ENCODE assay signal across 22 cellular contexts in genomic region chr6:163232015-163232523, GRCh38.
A peak's percentile ranks its signal among the peaks of the same experiment; 100 is the strongest.
DNase-seq lines count a peak whose midpoint lies in the region; ATAC-seq, FAIRE-seq and TF ChIP-seq lines count a peak whose summit lies in the region.
"Had no signal": no experiment of that assay in that cellular context is flagged by ENCODE, and none has a peak within 500 bp of the region (broad histone marks: within the 10 kb centered on the region; RNA-seq: fewer than 3 reads in every experiment).

No MANE protein-coding gene starts in this region.

- no peaks in the 10 kb centered on the region for H3K27me3 ChIP-seq in esophagus muscularis mucosa
- H3K27me3 ChIP-seq in keratinocyte (ENCODE audit: control insufficient read depth, extremely low read depth, insufficient read depth, low read length), result no peaks in the 10 kb centered on the region
- no peaks in the 10 kb centered on the region for H3K27me3 ChIP-seq in upper lobe of left lung
- H3K27me3 ChIP-seq in HAP-1 (ENCODE audit: low read depth), result no peaks in the 10 kb centered on the region
- H3K27me3 ChIP-seq: SJSA1 had no signal

- H4K20me1 ChIP-seq in keratinocyte (ENCODE audit: control insufficient read depth, extremely low read depth, insufficient read depth, low read length), result no peaks in the 10 kb centered on the region

- H3K4me3 ChIP-seq in esophagus muscularis mucosa, result no peak overlapping the region
- H3K4me3 ChIP-seq in keratinocyte (ENCODE audit: control insufficient read depth in 2 of 3, extremely low read depth in 1 of 3, insufficient read depth in 2 of 3, low read depth in 1 of 3, low read length in 3 of 3), result no peak overlapping the region
- H3K4me3 ChIP-seq in upper lobe of left lung, result no peak overlapping the region
- H3K4me3 ChIP-seq in HAP-1, result no peak overlapping the region
- H3K4me3 ChIP-seq: GM23338, PC-9, SJSA1 had no signal

- intact Hi-C loops in esophagus muscularis mucosa (cut with DNase I), result no loop called here
- intact Hi-C loops in activated naive CD4-positive, alpha-beta T cell treated with anti-CD3 and anti-CD28 coated beads for 36 hours (cut with micrococcal nuclease), result no loop called here

- H3K4me3 Mint-ChIP-seq in nephron progenitor cell, result no peak overlapping the region
- no peak overlapping the region for H3K4me3 Mint-ChIP-seq in activated naive CD4-positive, alpha-beta T cell treated with anti-CD3 and anti-CD28 coated beads for 36 hours
- H3K4me3 Mint-ChIP-seq: CD4-positive, alpha-beta memory T cell; GM23338 had no signal

- H2AFZ ChIP-seq in keratinocyte (ENCODE audit: control insufficient read depth, low read length), result peak overlapping the region; percentile 7
- H2AFZ ChIP-seq: GM23338, PC-9 had no signal

- H3K36me3 Mint-ChIP-seq in nephron progenitor cell (ENCODE audit: low read depth), result no peaks in the 10 kb centered on the region
- no peaks in the 10 kb centered on the region for H3K36me3 Mint-ChIP-seq in activated naive CD4-positive, alpha-beta T cell treated with anti-CD3 and anti-CD28 coated beads for 36 hours (ENCODE audit: low read depth)
- H3K36me3 Mint-ChIP-seq: CD4-positive, alpha-beta memory T cell had no signal

- H3K27ac Mint-ChIP-seq in nephron progenitor cell, result peak overlapping the region; percentile 33
- H3K27ac Mint-ChIP-seq in activated naive CD4-positive, alpha-beta T cell treated with anti-CD3 and anti-CD28 coated beads for 36 hours, result no peak overlapping the region
- H3K27ac Mint-ChIP-seq: CD4-positive, alpha-beta memory T cell; GM23338 had no signal

- no peaks in the 10 kb centered on the region for H3K9me1 ChIP-seq in keratinocyte (ENCODE audit: control insufficient read depth, extremely low read depth, insufficient read depth, low read length)

- in situ Hi-C loops in HAP-1 (cut with MboI; ENCODE audit: low sequenced_read_pairs), result no loop called here

- no peaks in the 10 kb centered on the region for H3K9me3 ChIP-seq in esophagus muscularis mucosa
- H3K9me3 ChIP-seq in keratinocyte (ENCODE audit: control insufficient read depth, low read depth, low read length), result peaks cover 5% of the 10 kb centered on the region
- no peaks in the 10 kb centered on the region for H3K9me3 ChIP-seq in upper lobe of left lung
- no peaks in the 10 kb centered on the region for H3K9me3 ChIP-seq in HAP-1
- H3K9me3 ChIP-seq: SJSA1 had no signal

- 87% methylated on average over 7 of the region's 7 CpGs for WGBS in esophagus muscularis mucosa
- 65 to 68% methylated on average over 7 of the region's 7 CpGs for WGBS in upper lobe of left lung, 2 donors

- H3K4me2 ChIP-seq in keratinocyte (ENCODE audit: control insufficient read depth, extremely low read depth, insufficient read depth, low read depth, low read length), result peak overlapping the region; percentile 36
- H3K4me2 ChIP-seq: GM23338, PC-9 had no signal

- FAIRE-seq in keratinocyte (lab: Jason Lieb, UNC), result no peak

- TF ChIP-seq CTCF in esophagus muscularis mucosa (IDR thresholded peaks at IDR 0.05) (no peak), keratinocyte (optimal IDR thresholded peaks at IDR 0.05 in 1 of 3, IDR thresholded peaks at IDR 0.05 in 1 of 3, conservative IDR thresholded peaks at IDR 0.05 in 1 of 3; ENCODE audit: extremely low read depth in 1 of 3, insufficient read depth in 2 of 3, low read length in 3 of 3) (no peak), nephron progenitor cell (IDR thresholded peaks at IDR 0.05) (no peak), upper lobe of left lung (IDR thresholded peaks at IDR 0.05) (no peak)

- no peaks in the 10 kb centered on the region for H3K4me1 ChIP-seq in esophagus muscularis mucosa
- H3K4me1 ChIP-seq in keratinocyte (ENCODE audit: control insufficient read depth, extremely low read depth, insufficient read depth, low read length), result peaks cover 13% of the 10 kb centered on the region
- no peaks in the 10 kb centered on the region for H3K4me1 ChIP-seq in upper lobe of left lung
- H3K4me1 ChIP-seq in HAP-1, result no peaks in the 10 kb centered on the region

- no peaks in the 10 kb centered on the region for H3K9me3 Mint-ChIP-seq in nephron progenitor cell
- H3K9me3 Mint-ChIP-seq in activated naive CD4-positive, alpha-beta T cell treated with anti-CD3 and anti-CD28 coated beads for 36 hours, result no peaks in the 10 kb centered on the region
- H3K9me3 Mint-ChIP-seq: CD4-positive, alpha-beta memory T cell; GM23338 had no signal

- CTCF ChIA-PET in activated naive CD4-positive, alpha-beta T cell treated with anti-CD3 and anti-CD28 coated beads for 36 hours (lab: Charles Lee), result interaction anchor here (0.6 to 0.7 kb wide), 2 partner anchors 10 to 1610 kb away, joined by 3 to 4 read pairs; no protein-coding TSS in a partner anchor

- no peak overlapping the region for H3K9ac ChIP-seq in keratinocyte (ENCODE audit: control insufficient read depth, extremely low read depth, insufficient read depth, low read length)

- TF ChIP-seq POLR2A in esophagus muscularis mucosa (IDR thresholded peaks at IDR 0.05; ENCODE audit: low read depth), result no peak
- peak in 1 of 4 donors; percentile 20 for TF ChIP-seq POLR2A in upper lobe of left lung (IDR thresholded peaks at IDR 0.05)

- H3K27ac ChIP-seq in esophagus muscularis mucosa (replicated peaks in 1 of 4) (no peak overlapping the region), keratinocyte (ENCODE audit: control insufficient read depth, insufficient read depth, low read length) (no peak overlapping the region), upper lobe of left lung (peak overlapping the region; percentile 44 to 73 (median 54))
- H3K27ac ChIP-seq: PC-9, SJSA1 had no signal

- dilution Hi-C loops in keratinocyte (cut with MboI; ENCODE audit: extremely low pct_ligation_motif_present, low sequenced_read_pairs), result no loop called here

- H3K4me1 Mint-ChIP-seq in nephron progenitor cell, result peaks cover 9% of the 10 kb centered on the region
- H3K4me1 Mint-ChIP-seq in activated naive CD4-positive, alpha-beta T cell treated with anti-CD3 and anti-CD28 coated beads for 36 hours (ENCODE audit: low read depth), result no peaks in the 10 kb centered on the region
- H3K4me1 Mint-ChIP-seq: CD4-positive, alpha-beta memory T cell; GM23338 had no signal

- peak; percentile 57 to 90 for ATAC-seq in upper lobe of left lung (ENCODE audit: low FRiP score in 2 of 2)
- ATAC-seq: GM23338 had no signal

- TF ChIP-seq EP300 in esophagus muscularis mucosa (IDR thresholded peaks at IDR 0.05) (no peak), upper lobe of left lung (IDR thresholded peaks at IDR 0.05) (peak in 1 of 4 donors; percentile 31)

- DNase-seq in esophagus muscularis mucosa (ENCODE audit: extremely low spot score), result peak; percentile 80
- no peak for DNase-seq in keratinocyte (ENCODE audit: low read depth, low spot score)
- DNase-seq in nephron progenitor cell, result no peak
- DNase-seq in upper lobe of left lung, result peak; percentile 55 to 56
- DNase-seq in activated naive CD4-positive, alpha-beta T cell treated with anti-CD3 and anti-CD28 coated beads for 36 hours, result no peak
- DNase-seq in HAP-1 (ENCODE audit: low spot score in 2 of 2), result no peak
- no peak for DNase-seq in NCI-H524 treated with DMSO at 0.1 percent for 48 hours (lab: John Stamatoyannopoulos, UW)
- DNase-seq: C1 segment of cervical spinal cord; CD4-positive, alpha-beta memory T cell; COR-L47; DMS53; HCEC 1CT; KBM-7; NCI-H1105 treated with DMSO at 0.1 percent for 48 hours; NCI-H1694; NCI-H2081; NCI-H226; NCI-H524; NCI-H774; PC-9 had no signal

- H3K79me2 ChIP-seq in keratinocyte (ENCODE audit: control insufficient read depth, insufficient read depth, low read length), result no peaks in the 10 kb centered on the region

- H3K36me3 ChIP-seq in esophagus muscularis mucosa (no peaks in the 10 kb centered on the region), keratinocyte (ENCODE audit: control insufficient read depth in 2 of 2, extremely low read depth in 1 of 2, insufficient read depth in 2 of 2, low read length in 2 of 2) (no peaks in the 10 kb centered on the region), upper lobe of left lung (no peaks in the 10 kb centered on the region), HAP-1 (replicated peaks) (no peaks in the 10 kb centered on the region)
- H3K36me3 ChIP-seq: SJSA1 had no signal

- H3K27me3 Mint-ChIP-seq in nephron progenitor cell (ENCODE audit: low read depth, poor library complexity), result peaks cover 8% of the 10 kb centered on the region
- H3K27me3 Mint-ChIP-seq in activated naive CD4-positive, alpha-beta T cell treated with anti-CD3 and anti-CD28 coated beads for 36 hours (ENCODE audit: low read depth), result peaks cover 11% of the 10 kb centered on the region

Comparison
In these comparisons a context has a peak if more than half of its experiments do, and no peak if none do; other contexts are left out.
1. DNase-seq: peak in esophagus muscularis mucosa (single experiment) and upper lobe of left lung (2 of 2); none in keratinocyte (single experiment), nephron progenitor cell (single experiment), activated naive CD4-positive, alpha-beta T cell treated with anti-CD3 and anti-CD28 coated beads for 36 hours (single experiment), HAP-1 (0 of 2) and NCI-H524 treated with DMSO at 0.1 percent for 48 hours (single experiment).
2. H3K27ac ChIP-seq: peak in upper lobe of left lung (4 of 4); none in esophagus muscularis mucosa (0 of 4) and keratinocyte (single experiment).